ENCODE assay signal across 1 cellular context in genomic region chr1:42941640-42942330, GRCh38.
TF ChIP-seq lines count a peak whose summit lies in the region.

No MANE protein-coding gene starts in this region.

TF ChIP-seq in K562, 482 proteins besides CTCF, POLR2A, EP300 and RAD21 (continued from another document and continues in another):
- no peak for TF ChIP-seq ZBTB40 (IDR thresholded peaks at IDR 0.05)
- no peak for TF ChIP-seq ZBTB40 (CRISPR knock-in tag; IDR thresholded peaks at IDR 0.05)
- peak; percentile 88 for TF ChIP-seq CTBP1 (IDR thresholded peaks at IDR 0.05; ENCODE audit: borderline replicate concordance)
- TF ChIP-seq ZNF318 (IDR thresholded peaks at IDR 0.05; ENCODE audit: borderline replicate concordance in 1 of 2, low read depth in 1 of 2): peak in 1 of 2 experiments; percentile 76; a peak in 2 of 4 replicates
- TF ChIP-seq ZNF263 (CRISPR knock-in tag; IDR thresholded peaks at IDR 0.05; ENCODE audit: borderline replicate concordance): peak; percentile 43; the same call in 1 of the 2 replicates
- no peak for TF ChIP-seq ZNF707 (CRISPR knock-in tag; conservative IDR thresholded peaks at IDR 0.05)
- peak; percentile 1; the same call in 1 of the 2 replicates for TF ChIP-seq USF2 (CRISPR knock-in tag; IDR thresholded peaks at IDR 0.05)
- no peak for TF ChIP-seq ZFPM2 (CRISPR knock-in tag; IDR thresholded peaks at IDR 0.05)
- TF ChIP-seq HNRNPLL (IDR thresholded peaks at IDR 0.05; ENCODE audit: low read depth, low read length, poor library complexity, severe bottlenecking): no peak
- TF ChIP-seq ZNF584 (CRISPR knock-in tag; IDR thresholded peaks at IDR 0.05; ENCODE audit: low read depth): 0 out of 2 replicates have a peak, but pooled peaks have one; percentile 53
- TF ChIP-seq ZFP1 (CRISPR knock-in tag; IDR thresholded peaks at IDR 0.05): no peak
- no peak for TF ChIP-seq CTCFL (IDR thresholded peaks at IDR 0.05; ENCODE audit: borderline replicate concordance, insufficient read depth, low read depth, low read length, poor library complexity, severe bottlenecking)
- TF ChIP-seq HDAC1 (IDR thresholded peaks at IDR 0.05): peak in 1 of 2 experiments; percentile 82; a peak in 2 of 4 replicates
- peak; percentile 34; the same call in 1 of the 2 replicates for TF ChIP-seq GABPB1 (CRISPR knock-in tag; IDR thresholded peaks at IDR 0.05)
- no peak for TF ChIP-seq ELK3 (CRISPR knock-in tag; IDR thresholded peaks at IDR 0.05)
- TF ChIP-seq SMAD4 (CRISPR knock-in tag; conservative IDR thresholded peaks at IDR 0.05): peak; percentile 72
- peak; percentile 96 for TF ChIP-seq C11orf30 (IDR thresholded peaks at IDR 0.05; ENCODE audit: low read depth)
- peak; percentile 85 for TF ChIP-seq SAP30 (IDR thresholded peaks at IDR 0.05; ENCODE audit: borderline replicate concordance, insufficient read depth, low read depth, low read length, poor library complexity, severe bottlenecking)
- TF ChIP-seq L3MBTL2 (IDR thresholded peaks at IDR 0.05): peak; percentile 47
- TF ChIP-seq CBFB (CRISPR knock-in tag; IDR thresholded peaks at IDR 0.05): 0 out of 2 replicates have a peak, but pooled peaks have one; percentile 44
- peak; percentile 20; the same call in 1 of the 2 replicates for TF ChIP-seq POLR2AphosphoS5 (IDR thresholded peaks at IDR 0.05; ENCODE audit: control insufficient read depth, insufficient read depth, low read depth, low read length)
- TF ChIP-seq MAFF (IDR thresholded peaks at IDR 0.05; ENCODE audit: low read length): peak; percentile 91
- peak; percentile 85 to 94; a peak in 2 of 4 replicates for TF ChIP-seq SIN3A (IDR thresholded peaks at IDR 0.05; ENCODE audit: borderline replicate concordance in 2 of 2, control insufficient read depth in 1 of 2, low read depth in 2 of 2, low read length in 2 of 2)
- TF ChIP-seq ELF4 (CRISPR knock-in tag; IDR thresholded peaks at IDR 0.05): peak; percentile 78; the same call in 1 of the 2 replicates
- no peak for TF ChIP-seq HOMEZ (CRISPR knock-in tag; IDR thresholded peaks at IDR 0.05)
- 0 out of 4 replicates have a peak, but pooled peaks of 1 of the 2 experiments have one; percentile 73 for TF ChIP-seq UBTF (IDR thresholded peaks at IDR 0.05; ENCODE audit: borderline replicate concordance in 1 of 2, low read depth in 2 of 2, low read length in 2 of 2)
